ENCODE assay signal across 2 cellular contexts in the genomic region with DNA sequence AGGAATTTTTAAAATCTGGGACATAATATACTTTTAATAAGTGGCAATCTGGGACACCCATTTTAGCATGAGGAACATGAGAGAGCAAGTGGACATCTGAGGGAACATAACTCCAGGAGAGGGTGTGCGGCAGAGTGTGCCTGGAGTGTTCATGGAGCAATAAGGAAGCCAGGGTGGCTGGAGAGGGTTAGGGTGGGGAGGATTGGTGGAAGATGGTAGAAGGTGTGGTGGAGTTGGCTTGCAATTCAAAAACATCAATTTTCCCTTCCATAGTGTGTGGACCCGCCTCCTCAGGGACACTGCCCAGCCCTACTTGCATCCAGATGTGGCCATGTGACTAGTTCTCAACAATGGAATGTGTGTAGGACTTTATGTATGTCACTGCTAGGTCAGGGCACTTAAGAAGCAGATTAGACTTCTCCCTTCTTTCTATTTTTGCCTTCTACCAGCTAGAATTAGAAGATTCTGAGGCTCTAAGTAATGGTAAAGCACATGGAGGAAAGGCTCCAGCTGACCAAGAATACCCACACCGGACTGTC.
TF ChIP-seq lines count a peak whose summit lies in the region.

No MANE protein-coding gene starts in this region.

TF ChIP-seq in Ishikawa, 13 proteins besides CTCF, POLR2A, EP300 and RAD21:
- TF ChIP-seq, protein P1, sequence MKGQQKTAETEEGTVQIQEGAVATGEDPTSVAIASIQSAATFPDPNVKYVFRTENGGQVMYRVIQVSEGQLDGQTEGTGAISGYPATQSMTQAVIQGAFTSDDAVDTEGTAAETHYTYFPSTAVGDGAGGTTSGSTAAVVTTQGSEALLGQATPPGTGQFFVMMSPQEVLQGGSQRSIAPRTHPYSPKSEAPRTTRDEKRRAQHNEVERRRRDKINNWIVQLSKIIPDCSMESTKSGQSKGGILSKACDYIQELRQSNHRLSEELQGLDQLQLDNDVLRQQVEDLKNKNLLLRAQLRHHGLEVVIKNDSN (IDR thresholded peaks at IDR 0.05): peak; percentile 81
- TF ChIP-seq YY1 (IDR thresholded peaks at IDR 0.05; ENCODE audit: low read depth) (no peak), TCF12 (IDR thresholded peaks at IDR 0.05; ENCODE audit: low read depth) (no peak)
TF ChIP-seq in Ishikawa: peak in this region for 1.

TF ChIP-seq in endothelial cell of umbilical vein, 7 proteins besides CTCF, POLR2A, EP300 and RAD21 (continued from another document):
- no peak for TF ChIP-seq FOS (IDR thresholded peaks at IDR 0.05; ENCODE audit: borderline replicate concordance, insufficient read depth, low read length)
- no peak for TF ChIP-seq EZH2 (IDR thresholded peaks at IDR 0.05; ENCODE audit: borderline replicate concordance, low read depth, low read length, severe bottlenecking)
- no peak for TF ChIP-seq GATA2 (IDR thresholded peaks at IDR 0.05; ENCODE audit: insufficient read depth, insufficient read length, low read depth, low read length)
- no peak for TF ChIP-seq POLR2AphosphoS5 (IDR thresholded peaks at IDR 0.05; ENCODE audit: insufficient read depth, low read depth, low read length)
- TF ChIP-seq JUN (IDR thresholded peaks at IDR 0.05; ENCODE audit: borderline replicate concordance, insufficient read depth, insufficient read length, low read depth): no peak
- TF ChIP-seq MYC (IDR thresholded peaks at IDR 0.05; ENCODE audit: low read depth, low read length): no peak
TF ChIP-seq in endothelial cell of umbilical vein: peak in this region for 0.
